19 cellular contexts compared by ENCODE assay signal in genomic region chr15:31485911-31486461, GRCh38.
DNase-seq lines count a peak whose midpoint lies in the region; ATAC-seq, FAIRE-seq and TF ChIP-seq lines count a peak whose summit lies in the region.
"Had no signal": no experiment of that assay in that cellular context is flagged by ENCODE, and none has a peak within 500 bp of the region (broad histone marks: within the 10 kb centered on the region; RNA-seq: fewer than 3 reads in every experiment).

No MANE protein-coding gene starts in this region.

- H3K36me3 ChIP-seq in GM23248 (ENCODE audit: low read depth) (no peaks in the 10 kb centered on the region), bronchial epithelial cell (ENCODE audit: control insufficient read depth, insufficient read depth, low read length) (no peaks in the 10 kb centered on the region), aorta (ENCODE audit: control insufficient read depth in 1 of 2, insufficient read depth in 2 of 2, low read length in 1 of 2) (no peaks in the 10 kb centered on the region)
- H3K36me3 ChIP-seq: lower lobe of right lung had no signal

- no peak overlapping the region for H3K4me2 ChIP-seq in GM23248 (ENCODE audit: unreplicated experiment)
- H3K4me2 ChIP-seq: KMS-11 had no signal

- CTCF ChIA-PET in CD4-positive, alpha-beta T cell (lab: Charles Lee) = interaction anchor here (2.0 kb wide), 1 partner anchor 13 kb away, joined by 6 read pairs; no protein-coding TSS in a partner anchor

- H3K4me3 Mint-ChIP-seq in CD4-positive, alpha-beta T cell = peak overlapping the region; percentile 56
- H3K4me3 Mint-ChIP-seq in naive thymus-derived CD8-positive, alpha-beta T cell = peak overlapping the region in 5 of 10 donors; percentile 19 to 86 (median 48)
- H3K4me3 Mint-ChIP-seq: T-helper 17 cell had no signal

- H3K9me3 ChIP-seq in CD4-positive, alpha-beta T cell (ENCODE audit: control insufficient read depth, low read length) = peaks cover 1% of the 10 kb centered on the region
- H3K9me3 ChIP-seq in GM23248 (ENCODE audit: low read depth) (no peaks in the 10 kb centered on the region), aorta (ENCODE audit: control insufficient read depth, low read length) (no peaks in the 10 kb centered on the region)
- H3K9me3 ChIP-seq: lower lobe of right lung had no signal

- H2AFZ ChIP-seq in GM23248 = no peak overlapping the region
- H2AFZ ChIP-seq: parathyroid adenoma had no signal

- no peak overlapping the region for H3K27ac Mint-ChIP-seq in CD4-positive, alpha-beta T cell
- peak overlapping the region in 6 of 10 donors; percentile 44 to 69 (median 52) for H3K27ac Mint-ChIP-seq in naive thymus-derived CD8-positive, alpha-beta T cell
- H3K27ac Mint-ChIP-seq: T-helper 17 cell had no signal

- peaks cover 46% of the 10 kb centered on the region for H3K4me1 Mint-ChIP-seq in CD4-positive, alpha-beta T cell (ENCODE audit: low read depth)
- H3K4me1 Mint-ChIP-seq in naive thymus-derived CD8-positive, alpha-beta T cell = peaks cover 27 to 65% (median 51%) of the 10 kb centered on the region in 4 donors

- H3K79me2 ChIP-seq in GM23248 (ENCODE audit: insufficient read depth) = no peaks in the 10 kb centered on the region
- H3K79me2 ChIP-seq: parathyroid adenoma had no signal

- no peaks in the 10 kb centered on the region for H3F3A ChIP-seq in GM23248 (ENCODE audit: insufficient read depth)

- no peaks in the 10 kb centered on the region for H3K27me3 ChIP-seq in CD4-positive, alpha-beta T cell (ENCODE audit: control insufficient read depth, insufficient read depth, low read length)
- H3K27me3 ChIP-seq in GM23248 (replicated peaks; ENCODE audit: insufficient read depth) (no peaks in the 10 kb centered on the region), bronchial epithelial cell (ENCODE audit: control insufficient read depth, insufficient read depth, low read length) (peaks cover 8% of the 10 kb centered on the region), aorta (ENCODE audit: control insufficient read depth in 1 of 2, insufficient read depth in 2 of 2, low read length in 1 of 2) (no peaks in the 10 kb centered on the region)

- POLR2A ChIA-PET in CD4-positive, alpha-beta T cell (lab: Charles Lee) = interaction anchor here (3.7 kb wide), 1 partner anchor 49 kb away, joined by 39 read pairs; no protein-coding TSS in a partner anchor
- POLR2A ChIA-PET in naive thymus-derived CD8-positive, alpha-beta T cell (lab: Charles Lee) = interaction anchor here (1.4 to 3.7 kb wide), 3 partner anchors 137 to 271 kb away, joined by 5 to 18 read pairs (median 9); partner anchors contain the start of gene KLF13

- H3K36me3 Mint-ChIP-seq in CD4-positive, alpha-beta T cell (ENCODE audit: low read depth) = peaks cover 9% of the 10 kb centered on the region
- H3K36me3 Mint-ChIP-seq in naive thymus-derived CD8-positive, alpha-beta T cell = peaks cover 0 to 2% (median 1%) of the 10 kb centered on the region in 3 donors

- H3K27ac ChIP-seq in CD4-positive, alpha-beta T cell (ENCODE audit: low read depth, low read length) = no peak overlapping the region
- H3K27ac ChIP-seq in GM23248 (no peak overlapping the region), aorta (ENCODE audit: low read depth in 1 of 2, low read length in 2 of 2) (no peak overlapping the region)
- H3K27ac ChIP-seq: KMS-11, lower lobe of right lung, parathyroid adenoma had no signal

- DNase-seq in CD4-positive, alpha-beta T cell = no peak
- DNase-seq in GM23248 = peak; percentile 31
- DNase-seq in bronchial epithelial cell (ENCODE audit: low read depth) = peak; percentile 58
- peak in 1 of 10 donors; percentile 9 for DNase-seq in naive thymus-derived CD8-positive, alpha-beta T cell
- DNase-seq in aorta = no peak
- DNase-seq: activated CD4-positive, CD25-positive, alpha-beta regulatory T cell; activated naive CD4-positive, alpha-beta T cell treated with anti-CD3 and anti-CD28 coated beads, Interleukin-2, amount 50 U/mL, for 16 hours; activated T-cell treated with anti-CD3 and anti-CD28 coated beads for 4 hours; lower lobe of right lung; NCI-H1092; NCI-H524; SIG-M5; stimulated activated CD4-positive, alpha-beta T cell treated with anti-CD3 and anti-CD28 coated beads, Interleukin-1b, Interleukin-23, amount 100 ng/mL, for 48 hours; stimulated activated naive CD8-positive, alpha-beta T cell treated with anti-CD3 and anti-CD28 coated beads, Interleukin-15, amount 100 ng/mL, for 72 hours; T-helper 17 cell had no signal

- TF ChIP-seq CTCF in CD4-positive, alpha-beta T cell (IDR thresholded peaks at IDR 0.05) = no peak
- no peak for TF ChIP-seq CTCF in bronchial epithelial cell (IDR thresholded peaks at IDR 0.05; ENCODE audit: insufficient read depth, low read length, severe bottlenecking)

- peaks cover 16% of the 10 kb centered on the region for H3K4me1 ChIP-seq in GM23248 (ENCODE audit: insufficient read depth)
- peaks cover 0 to 5% of the 10 kb centered on the region in 2 donors for H3K4me1 ChIP-seq in aorta (ENCODE audit: control insufficient read depth in 1 of 2, insufficient read depth in 2 of 2, low read length in 2 of 2)
- H3K4me1 ChIP-seq: parathyroid adenoma had no signal

- intact Hi-C loops in CD4-positive, alpha-beta T cell (cut with DNase I, micrococcal nuclease) = loop anchor here (2.0 to 10.0 kb wide), 5 partner anchors 91 to 494 kb away; partner anchors contain the start of gene MTMR10 (in 1 of the 2)
- intact Hi-C loops in aorta (cut with DNase I) = loop anchor here in 1 of 2 donors (5.0 to 10.0 kb wide), 4 partner anchors 49 to 491 kb away; partner anchors contain the start of genes KLF13 and MTMR10

- no peak for FAIRE-seq in bronchial epithelial cell (lab: Jason Lieb, UNC)

- H3K9ac ChIP-seq in GM23248 = no peak overlapping the region
- H3K9ac ChIP-seq: KMS-11, parathyroid adenoma had no signal

- WGBS in GM23248 (ENCODE audit: low coverage in 1 of 2, low lambda C conversion rate in 2 of 2, missing lambda C conversion rate in 2 of 2), 2 experiments = 87 to 92% methylated on average over 14 of the region's 14 CpGs
- 93 to 94% methylated on average over 14 of the region's 14 CpGs for WGBS in aorta, 2 donors

- no peaks in the 10 kb centered on the region for H3K9me3 Mint-ChIP-seq in CD4-positive, alpha-beta T cell
- peaks cover 0 to 3% (median 0%) of the 10 kb centered on the region in 9 donors for H3K9me3 Mint-ChIP-seq in naive thymus-derived CD8-positive, alpha-beta T cell

- no peak for ATAC-seq in CD4-positive, alpha-beta T cell (ENCODE audit: poor library complexity)
- no peak for ATAC-seq in naive thymus-derived CD8-positive, alpha-beta T cell
- no peak for ATAC-seq in HG03571 (IDR thresholded peaks at IDR 0.05; ENCODE audit: unreplicated experiment)
- ATAC-seq in HG03175 (IDR thresholded peaks at IDR 0.05; ENCODE audit: unreplicated experiment) = no peak
- ATAC-seq in aorta (ENCODE audit: low FRiP score) = no peak
- ATAC-seq: lower lobe of right lung; stimulated activated naive CD8-positive, alpha-beta T cell treated with anti-CD3 and anti-CD28 coated beads, Interleukin-15, amount 100 ng/mL, for 72 hours; T-helper 17 cell had no signal

- in situ Hi-C loops in GM23248 (cut with MboI) = no loop called here

- H3K27me3 Mint-ChIP-seq in CD4-positive, alpha-beta T cell = no peaks in the 10 kb centered on the region
- peaks cover 0 to 6% (median 0%) of the 10 kb centered on the region in 5 donors for H3K27me3 Mint-ChIP-seq in naive thymus-derived CD8-positive, alpha-beta T cell
- H3K27me3 Mint-ChIP-seq: stimulated activated naive CD8-positive, alpha-beta T cell treated with anti-CD3 and anti-CD28 coated beads, Interleukin-15, amount 100 ng/mL, for 72 hours; T-helper 17 cell had no signal

- H3K9me2 ChIP-seq in GM23248 (ENCODE audit: insufficient read depth) = no peaks in the 10 kb centered on the region

- H3K4me3 ChIP-seq in GM23248 = no peak overlapping the region
- H3K4me3 ChIP-seq in bronchial epithelial cell (ENCODE audit: low read depth, low read length) = no peak overlapping the region
- no peak overlapping the region for H3K4me3 ChIP-seq in aorta (ENCODE audit: low read length in 2 of 2)
- H3K4me3 ChIP-seq: lower lobe of right lung had no signal

- H4K20me1 ChIP-seq in GM23248 (ENCODE audit: insufficient read depth) = no peaks in the 10 kb centered on the region

Comparison
In these comparisons a context has a peak if more than half of its experiments do, and no peak if none do; other contexts are left out.
1. DNase-seq: peak in GM23248 (single experiment) and bronchial epithelial cell (single experiment); none in CD4-positive, alpha-beta T cell (0 of 10) and aorta (0 of 2).